24 cellular contexts compared by ENCODE assay signal in genomic region chr14:83425138-83425537, GRCh38.
DNase-seq lines count a peak whose midpoint lies in the region; ATAC-seq and TF ChIP-seq lines count a peak whose summit lies in the region.
"Had no signal": no experiment of that assay in that cellular context is flagged by ENCODE, and none has a peak within 500 bp of the region (broad histone marks: within the 10 kb centered on the region; RNA-seq: fewer than 3 reads in every experiment).

No MANE protein-coding gene starts in this region.

- H3K4me1 ChIP-seq in breast epithelium: no peaks in the 10 kb centered on the region
- H3K4me1 ChIP-seq: esophagus muscularis mucosa, left lung, spleen had no signal

- H3K27me3 Mint-ChIP-seq in MCF 10A (ENCODE audit: insufficient read depth, unreplicated experiment): no peaks in the 10 kb centered on the region
- H3K27me3 Mint-ChIP-seq in stimulated activated naive CD8-positive, alpha-beta T cell treated with anti-CD3 and anti-CD28 coated beads, Interleukin-15, amount 100 ng/mL, for 72 hours: no peaks in the 10 kb centered on the region
- H3K27me3 Mint-ChIP-seq: CD4-positive, alpha-beta T cell; stimulated activated naive B cell treated with anti-CD40 and anti-IgM and Interleukin-4, amounts not matched to agents 10 μg/mL and 1 μg/mL and 100 μg/mL, for 72 hours had no signal

- POLR2A ChIA-PET in MCF 10A (lab: Yijun Ruan, JAX): interaction anchor here (0.6 kb wide), 1 partner anchor 1819 kb away, joined by 3 read pairs; no protein-coding TSS in a partner anchor

- no peaks in the 10 kb centered on the region for H3K27me3 ChIP-seq in breast epithelium
- H3K27me3 ChIP-seq: esophagus muscularis mucosa, left lung, spleen, transverse colon had no signal

- peak; percentile 46 for DNase-seq in MCF 10A (ENCODE audit: unreplicated experiment)
- no peak for DNase-seq in breast epithelium (ENCODE audit: low spot score in 2 of 2)
- DNase-seq in astrocyte of the spinal cord (ENCODE audit: low read depth, low spot score): peak; percentile 33
- DNase-seq in foreskin fibroblast: peak; percentile 30 to 73
- DNase-seq in stimulated activated naive CD8-positive, alpha-beta T cell treated with anti-CD3 and anti-CD28 coated beads, Interleukin-15, amount 100 ng/mL, for 72 hours: no peak
- no peak for DNase-seq in SKM-1 treated with dmso at 0.1 percent for 144 hours (lab: John Stamatoyannopoulos, UW; ENCODE audit: unreplicated experiment)
- DNase-seq: 8988T; activated CD8-positive, alpha-beta T cell treated with anti-CD3 and anti-CD28 coated beads, Interleukin-2, amount 10 ng/mL, durations not matched to agents 7 days and 5 days; anterior cingulate cortex; CD4-positive, alpha-beta T cell; dorsolateral prefrontal cortex; left lung; NCI-H1092 treated with DMSO at 0.1 percent for 48 hours; NCI-H82; spleen; stimulated activated naive B cell treated with anti-CD40 and anti-IgM and Interleukin-4, amounts not matched to agents 10 μg/mL and 1 μg/mL and 100 μg/mL, for 72 hours; T-helper 1 cell; transverse colon; WERI-Rb-1 had no signal

- no TSS peak for BruUV-seq in MCF 10A (replicated peaks; lab: Mats Ljungman, UMichigan)

- TF ChIP-seq CTCF in MCF 10A (IDR thresholded peaks at IDR 0.05; ENCODE audit: unreplicated experiment) (no peak), breast epithelium (IDR thresholded peaks at IDR 0.05) (no peak), astrocyte of the spinal cord (IDR thresholded peaks at IDR 0.05; ENCODE audit: low read depth, low read length) (no peak), foreskin fibroblast (IDR thresholded peaks at IDR 0.05; ENCODE audit: low read depth, low read length) (no peak)

- no peak for ATAC-seq in GM18505 (IDR thresholded peaks at IDR 0.05; ENCODE audit: unreplicated experiment)
- ATAC-seq in stimulated activated naive CD8-positive, alpha-beta T cell treated with anti-CD3 and anti-CD28 coated beads, Interleukin-15, amount 100 ng/mL, for 72 hours: no peak
- ATAC-seq in HG03378 (IDR thresholded peaks at IDR 0.05; ENCODE audit: unreplicated experiment): no peak
- ATAC-seq: activated CD8-positive, alpha-beta T cell treated with anti-CD3 and anti-CD28 coated beads, Interleukin-2, amount 10 ng/mL, durations not matched to agents 7 days and 5 days; left lung; stimulated activated naive B cell treated with anti-CD40 and anti-IgM and Interleukin-4, amounts not matched to agents 10 μg/mL and 1 μg/mL and 100 μg/mL, for 72 hours had no signal

- no peaks in the 10 kb centered on the region for H3K9me3 ChIP-seq in breast epithelium
- H3K9me3 ChIP-seq: esophagus muscularis mucosa, left lung, transverse colon had no signal

- peak overlapping the region; percentile 73 for H3K27ac Mint-ChIP-seq in MCF 10A (ENCODE audit: low read depth, unreplicated experiment)
- peak overlapping the region in 1 of 2 donors; percentile 74 for H3K27ac Mint-ChIP-seq in stimulated activated naive CD8-positive, alpha-beta T cell treated with anti-CD3 and anti-CD28 coated beads, Interleukin-15, amount 100 ng/mL, for 72 hours
- H3K27ac Mint-ChIP-seq: activated CD8-positive, alpha-beta T cell treated with anti-CD3 and anti-CD28 coated beads, Interleukin-2, amount 10 ng/mL, durations not matched to agents 7 days and 5 days; CD4-positive, alpha-beta T cell; stimulated activated naive B cell treated with anti-CD40 and anti-IgM and Interleukin-4, amounts not matched to agents 10 μg/mL and 1 μg/mL and 100 μg/mL, for 72 hours had no signal

- in situ Hi-C loops in astrocyte of the spinal cord (cut with HindIII; ENCODE audit: low sequenced_read_pairs): no loop called here

- peaks cover 16% of the 10 kb centered on the region for H3K4me1 Mint-ChIP-seq in MCF 10A (ENCODE audit: insufficient read depth, unreplicated experiment)
- H3K4me1 Mint-ChIP-seq in stimulated activated naive CD8-positive, alpha-beta T cell treated with anti-CD3 and anti-CD28 coated beads, Interleukin-15, amount 100 ng/mL, for 72 hours: no peaks in the 10 kb centered on the region
- H3K4me1 Mint-ChIP-seq: stimulated activated naive B cell treated with anti-CD40 and anti-IgM and Interleukin-4, amounts not matched to agents 10 μg/mL and 1 μg/mL and 100 μg/mL, for 72 hours had no signal

- intact Hi-C loops in MCF 10A (cut with micrococcal nuclease): no loop called here
- intact Hi-C loops in breast epithelium (cut with DNase I; ENCODE audit: low total_unique reads): no loop called here

- no peak overlapping the region for H3K4me3 Mint-ChIP-seq in MCF 10A (ENCODE audit: unreplicated experiment)
- no peak overlapping the region for H3K4me3 Mint-ChIP-seq in stimulated activated naive CD8-positive, alpha-beta T cell treated with anti-CD3 and anti-CD28 coated beads, Interleukin-15, amount 100 ng/mL, for 72 hours
- H3K4me3 Mint-ChIP-seq: activated CD8-positive, alpha-beta T cell treated with anti-CD3 and anti-CD28 coated beads, Interleukin-2, amount 10 ng/mL, durations not matched to agents 7 days and 5 days; CD4-positive, alpha-beta T cell; stimulated activated naive B cell treated with anti-CD40 and anti-IgM and Interleukin-4, amounts not matched to agents 10 μg/mL and 1 μg/mL and 100 μg/mL, for 72 hours had no signal

- TF ChIP-seq POLR2A in breast epithelium (IDR thresholded peaks at IDR 0.05) (no peak), GM18505 (IDR thresholded peaks at IDR 0.05; ENCODE audit: borderline replicate concordance, extremely low read depth, insufficient read depth, insufficient read length) (no peak)

- H3K4me3 ChIP-seq in breast epithelium (no peak overlapping the region), astrocyte of the spinal cord (ENCODE audit: low read depth, low read length) (no peak overlapping the region), foreskin fibroblast (ENCODE audit: low read depth in 1 of 2, low read length in 2 of 2) (no peak overlapping the region)
- H3K4me3 ChIP-seq: dorsolateral prefrontal cortex, esophagus muscularis mucosa, left lung, spleen, transverse colon had no signal

- no peaks in the 10 kb centered on the region for H3K36me3 Mint-ChIP-seq in MCF 10A (ENCODE audit: insufficient read depth, unreplicated experiment)
- H3K36me3 Mint-ChIP-seq: stimulated activated naive B cell treated with anti-CD40 and anti-IgM and Interleukin-4, amounts not matched to agents 10 μg/mL and 1 μg/mL and 100 μg/mL, for 72 hours had no signal

- no peak overlapping the region for H3K27ac ChIP-seq in breast epithelium
- H3K27ac ChIP-seq: dorsolateral prefrontal cortex, esophagus muscularis mucosa, KMS-11, left lung, parathyroid adenoma, spleen, transverse colon, WERI-Rb-1 had no signal

- CTCF ChIA-PET in MCF 10A (lab: Yijun Ruan, JAX): interaction anchor here (0.5 kb wide), 1 partner anchor 143 kb away, joined by 3 read pairs; no protein-coding TSS in a partner anchor

- H3K9me3 Mint-ChIP-seq in MCF 10A (ENCODE audit: unreplicated experiment): peaks cover 7% of the 10 kb centered on the region
- H3K9me3 Mint-ChIP-seq in stimulated activated naive CD8-positive, alpha-beta T cell treated with anti-CD3 and anti-CD28 coated beads, Interleukin-15, amount 100 ng/mL, for 72 hours: no peaks in the 10 kb centered on the region
- H3K9me3 Mint-ChIP-seq: stimulated activated naive B cell treated with anti-CD40 and anti-IgM and Interleukin-4, amounts not matched to agents 10 μg/mL and 1 μg/mL and 100 μg/mL, for 72 hours had no signal

- no peaks in the 10 kb centered on the region for H3K36me3 ChIP-seq in breast epithelium
- H3K36me3 ChIP-seq: esophagus muscularis mucosa, left lung, spleen, transverse colon, WERI-Rb-1 had no signal

Comparison
In these comparisons a context has a peak if more than half of its experiments do, and no peak if none do; other contexts are left out.
1. DNase-seq: peak in MCF 10A (single experiment), astrocyte of the spinal cord (single experiment) and foreskin fibroblast (2 of 2); none in breast epithelium (0 of 2), stimulated activated naive CD8-positive, alpha-beta T cell treated with anti-CD3 and anti-CD28 coated beads, Interleukin-15, amount 100 ng/mL, for 72 hours (0 of 2) and SKM-1 treated with dmso at 0.1 percent for 144 hours (single experiment).